Comparison of ENCODE assay signal across 30 cellular contexts in the genomic region with DNA sequence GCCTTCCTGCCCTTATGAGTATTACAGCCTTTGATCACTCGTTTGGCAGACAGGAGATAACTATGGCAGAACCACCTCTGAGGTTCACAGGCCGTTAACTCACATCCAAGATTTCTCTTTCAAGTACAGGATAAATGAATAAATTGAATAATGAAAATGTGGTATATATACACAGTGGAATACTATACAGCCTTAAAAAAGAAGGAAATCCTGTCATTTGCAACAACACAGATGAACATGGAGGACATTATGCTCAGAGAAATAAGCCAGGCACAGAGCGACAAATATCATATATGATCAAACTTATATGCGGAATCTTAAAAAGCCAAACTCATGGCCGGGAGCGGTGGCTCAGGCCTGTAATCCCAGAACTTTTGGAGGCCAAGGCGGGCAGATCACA.
"Had no signal": no experiment of that assay in that cellular context is flagged by ENCODE, and none has a peak within 500 bp of the region (broad histone marks: within the 10 kb centered on the region; RNA-seq: fewer than 3 reads in every experiment).

No MANE protein-coding gene starts in this region.

- H3K27ac Mint-ChIP-seq: nephron; neural progenitor cell; progenitor cell of endocrine pancreas; stimulated activated memory B cell treated with anti-CD40 and anti-IgM and Interleukin-4, amounts not matched to agents 10 μg/mL and 1 μg/mL and 100 μg/mL, for 72 hours; stimulated activated naive CD8-positive, alpha-beta T cell treated with anti-CD3 and anti-CD28 coated beads, Interleukin-15, amount 100 ng/mL, for 72 hours; type B pancreatic cell had no signal

- ATAC-seq: naive thymus-derived CD4-positive, alpha-beta T cell; psoas muscle; right cardiac atrium; sciatic nerve; stimulated activated memory B cell treated with anti-CD40 and anti-IgM and Interleukin-4, amounts not matched to agents 10 μg/mL and 1 μg/mL and 100 μg/mL, for 72 hours; stimulated activated naive CD8-positive, alpha-beta T cell treated with anti-CD3 and anti-CD28 coated beads, Interleukin-15, amount 100 ng/mL, for 72 hours; stimulated activated naive CD8-positive, alpha-beta T cell treated with anti-CD3 and anti-CD28 coated beads, Interleukin-15, Interleukin-2, amounts not matched to agents 100 U/mL and 50 U/mL, for 24 hours; upper lobe of right lung had no signal

- H3K9me3 ChIP-seq: ovary, psoas muscle, spleen, suprapubic skin, testis, tibial artery, transverse colon, upper lobe of right lung, vagina had no signal

- H3K27me3 Mint-ChIP-seq: progenitor cell of endocrine pancreas; stimulated activated memory B cell treated with anti-CD40 and anti-IgM and Interleukin-4, amounts not matched to agents 10 μg/mL and 1 μg/mL and 100 μg/mL, for 72 hours; stimulated activated naive CD8-positive, alpha-beta T cell treated with anti-CD3 and anti-CD28 coated beads, Interleukin-15, amount 100 ng/mL, for 72 hours had no signal

- H3K36me3 ChIP-seq: neural progenitor cell, ovary, suprapubic skin, tibial artery, transverse colon, upper lobe of right lung, vagina had no signal

- H3K4me3 Mint-ChIP-seq: naive thymus-derived CD4-positive, alpha-beta T cell; nephron; neural progenitor cell; stimulated activated memory B cell treated with anti-CD40 and anti-IgM and Interleukin-4, amounts not matched to agents 10 μg/mL and 1 μg/mL and 100 μg/mL, for 72 hours; stimulated activated naive CD8-positive, alpha-beta T cell treated with anti-CD3 and anti-CD28 coated beads, Interleukin-15, amount 100 ng/mL, for 72 hours; type B pancreatic cell had no signal

- H3K27ac ChIP-seq: neural progenitor cell, ovary, parathyroid adenoma, psoas muscle, skin epidermis, suprapubic skin, testis, tibial artery, transverse colon, upper lobe of right lung had no signal

- H3K4me1 Mint-ChIP-seq: neural progenitor cell; stimulated activated memory B cell treated with anti-CD40 and anti-IgM and Interleukin-4, amounts not matched to agents 10 μg/mL and 1 μg/mL and 100 μg/mL, for 72 hours; stimulated activated naive CD8-positive, alpha-beta T cell treated with anti-CD3 and anti-CD28 coated beads, Interleukin-15, amount 100 ng/mL, for 72 hours had no signal

- H3K4me3 ChIP-seq: neural progenitor cell, ovary, psoas muscle, skin epidermis, smooth muscle cell, spleen, suprapubic skin, testis, tibial artery, transverse colon, upper lobe of right lung, vagina had no signal

- H3K4me1 ChIP-seq: neural progenitor cell had no signal

- H3K27me3 ChIP-seq: neural progenitor cell, ovary, spleen, suprapubic skin, testis, tibial artery, transverse colon, upper lobe of right lung, vagina had no signal

- DNase-seq: naive thymus-derived CD4-positive, alpha-beta T cell; occipital lobe; ovary; posterior cingulate gyrus; psoas muscle; right cardiac atrium; spleen; stimulated activated CD4-positive, alpha-beta T cell treated with anti-CD3 and anti-CD28 coated beads, Interleukin-12 subunit alpha, Interleukin-12 subunit beta, amount 100 ng/mL, for 4 hours; stimulated activated CD4-positive, alpha-beta T cell treated with anti-CD3 and anti-CD28 coated beads, Interleukin-1b, Interleukin-23, amount 100 ng/mL, for 48 hours; stimulated activated CD4-positive, alpha-beta T cell treated with anti-CD3 and anti-CD28 coated beads, Interleukin-4, amount 100 ng/mL, for 1 hour; stimulated activated CD4-positive, alpha-beta T cell treated with anti-CD3 and anti-CD28 coated beads, Interleukin-4, amount 100 ng/mL, for 4 hours; stimulated activated CD8-positive, alpha-beta memory T cell treated with anti-CD3 and anti-CD28 coated beads, Interleukin-4, amount 100 ng/mL, for 48 hours; stimulated activated naive CD8-positive, alpha-beta T cell treated with anti-CD3 and anti-CD28 coated beads, Interleukin-15, amount 100 ng/mL, for 72 hours; stimulated activated naive CD8-positive, alpha-beta T cell treated with anti-CD3 and anti-CD28 coated beads, Interleukin-15, Interleukin-2, amounts not matched to agents 100 U/mL and 50 U/mL, for 24 hours; substantia nigra; testis; tibial artery; transverse colon; upper lobe of right lung had no signal

- H3K9me3 Mint-ChIP-seq: nephron; neural progenitor cell; stimulated activated naive CD8-positive, alpha-beta T cell treated with anti-CD3 and anti-CD28 coated beads, Interleukin-15, amount 100 ng/mL, for 72 hours; type B pancreatic cell had no signal

- H3K36me3 Mint-ChIP-seq: neural progenitor cell; stimulated activated memory B cell treated with anti-CD40 and anti-IgM and Interleukin-4, amounts not matched to agents 10 μg/mL and 1 μg/mL and 100 μg/mL, for 72 hours had no signal
